ENCODE assay signal across 1 cellular context in the genomic region with DNA sequence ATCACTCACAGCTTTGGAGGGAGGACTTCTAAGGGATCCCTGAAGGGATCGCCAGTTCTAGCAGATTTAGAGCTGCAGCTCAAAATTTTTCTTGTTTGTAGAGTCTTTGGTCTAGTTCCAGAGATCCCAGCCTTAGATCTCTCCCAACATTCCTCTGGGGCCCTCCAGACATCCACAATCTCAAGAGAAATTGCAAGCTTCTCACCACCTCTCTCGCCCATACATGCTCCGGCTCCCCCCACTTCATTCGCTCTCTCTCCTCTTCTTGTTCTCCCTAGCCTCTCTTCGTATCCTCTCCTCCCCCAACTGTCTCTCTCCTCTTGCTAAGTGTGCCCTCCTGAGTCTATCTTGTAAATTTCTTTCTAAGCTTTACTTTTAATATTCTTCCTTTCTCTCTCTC.
TF ChIP-seq lines count a peak whose summit lies in the region.

No MANE protein-coding gene starts in this region.

TF ChIP-seq in K562, 482 proteins besides CTCF, POLR2A, EP300 and RAD21 (continues in another document):
- TF ChIP-seq ZNF655 (CRISPR knock-in tag; IDR thresholded peaks at IDR 0.05) (no peak), PHF20 (IDR thresholded peaks at IDR 0.05; ENCODE audit: partially characterized antibody) (peak; percentile 10), MAZ (CRISPR knock-in tag; conservative IDR thresholded peaks at IDR 0.05 in 1 of 2, IDR thresholded peaks at IDR 0.05 in 1 of 2) (peak in 1 of 2 experiments; percentile 37; a peak in 1 of 4 replicates), STAT5A (IDR thresholded peaks at IDR 0.05; ENCODE audit: borderline replicate concordance, low read length) (no peak), MYC (IDR thresholded peaks at IDR 0.05; ENCODE audit: low read depth, low read length) (0 out of 2 replicates have a peak, but pooled peaks have one; percentile 8), MYC (CRISPR knock-in tag; IDR thresholded peaks at IDR 0.05; ENCODE audit: borderline replicate concordance, low read depth) (no peak), RUNX1 (IDR thresholded peaks at IDR 0.05; ENCODE audit: low read depth) (no peak), YBX1 (IDR thresholded peaks at IDR 0.05) (no peak), ZNF3 (CRISPR knock-in tag; IDR thresholded peaks at IDR 0.05) (no peak), ZNF57 (CRISPR knock-in tag; IDR thresholded peaks at IDR 0.05) (no peak), SAFB2 (IDR thresholded peaks at IDR 0.05; ENCODE audit: borderline replicate concordance, low read depth, low read length, severe bottlenecking) (no peak), ZNF695 (CRISPR knock-in tag; IDR thresholded peaks at IDR 0.05) (no peak), ZNF277 (CRISPR knock-in tag; IDR thresholded peaks at IDR 0.05; ENCODE audit: borderline replicate concordance) (no peak), SMARCA4 (IDR thresholded peaks at IDR 0.05) (0 out of 2 replicates have a peak, but pooled peaks have one; percentile 33), MYBL2 (IDR thresholded peaks at IDR 0.05; ENCODE audit: low read depth) (no peak), MYBL2 (CRISPR knock-in tag; IDR thresholded peaks at IDR 0.05; ENCODE audit: borderline replicate concordance) (no peak), PKNOX1 (IDR thresholded peaks at IDR 0.05) (0 out of 2 replicates have a peak, but pooled peaks have one; percentile 6), ZBTB49 (CRISPR knock-in tag; IDR thresholded peaks at IDR 0.05; ENCODE audit: borderline replicate concordance) (no peak), KLF6 (CRISPR knock-in tag; IDR thresholded peaks at IDR 0.05; ENCODE audit: borderline replicate concordance) (no peak), NBN (IDR thresholded peaks at IDR 0.05; ENCODE audit: low read depth) (0 out of 2 replicates have a peak, but pooled peaks have one; percentile 70), NCOA1 (IDR thresholded peaks at IDR 0.05; ENCODE audit: low read depth) (0 out of 2 replicates have a peak, but pooled peaks have one; percentile 23), MLLT1 (IDR thresholded peaks at IDR 0.05) (peak in 1 of 2 experiments; percentile 52; a peak in 1 of 4 replicates), BRD9 (IDR thresholded peaks at IDR 0.05; ENCODE audit: low read depth, partially characterized antibody) (peak; percentile 52), ZNF324 (CRISPR knock-in tag; IDR thresholded peaks at IDR 0.05) (no peak), CBX3 (IDR thresholded peaks at IDR 0.05; ENCODE audit: borderline replicate concordance in 1 of 2, low read length in 2 of 2) (no peak), CBFA2T2 (conservative IDR thresholded peaks at IDR 0.05) (no peak), DPF2 (IDR thresholded peaks at IDR 0.05) (peak; percentile 49; the same call in 1 of the 2 replicates)
- TF ChIP-seq, protein P1, sequence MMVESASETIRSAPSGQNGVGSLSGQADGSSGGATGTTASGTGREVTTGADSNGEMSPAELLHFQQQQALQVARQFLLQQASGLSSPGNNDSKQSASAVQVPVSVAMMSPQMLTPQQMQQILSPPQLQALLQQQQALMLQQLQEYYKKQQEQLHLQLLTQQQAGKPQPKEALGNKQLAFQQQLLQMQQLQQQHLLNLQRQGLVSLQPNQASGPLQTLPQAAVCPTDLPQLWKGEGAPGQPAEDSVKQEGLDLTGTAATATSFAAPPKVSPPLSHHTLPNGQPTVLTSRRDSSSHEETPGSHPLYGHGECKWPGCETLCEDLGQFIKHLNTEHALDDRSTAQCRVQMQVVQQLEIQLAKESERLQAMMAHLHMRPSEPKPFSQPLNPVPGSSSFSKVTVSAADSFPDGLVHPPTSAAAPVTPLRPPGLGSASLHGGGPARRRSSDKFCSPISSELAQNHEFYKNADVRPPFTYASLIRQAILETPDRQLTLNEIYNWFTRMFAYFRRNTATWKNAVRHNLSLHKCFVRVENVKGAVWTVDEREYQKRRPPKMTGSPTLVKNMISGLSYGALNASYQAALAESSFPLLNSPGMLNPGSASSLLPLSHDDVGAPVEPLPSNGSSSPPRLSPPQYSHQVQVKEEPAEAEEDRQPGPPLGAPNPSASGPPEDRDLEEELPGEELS (CRISPR knock-in tag; IDR thresholded peaks at IDR 0.05; ENCODE audit: borderline replicate concordance), result no peak
- TF ChIP-seq, protein P2, sequence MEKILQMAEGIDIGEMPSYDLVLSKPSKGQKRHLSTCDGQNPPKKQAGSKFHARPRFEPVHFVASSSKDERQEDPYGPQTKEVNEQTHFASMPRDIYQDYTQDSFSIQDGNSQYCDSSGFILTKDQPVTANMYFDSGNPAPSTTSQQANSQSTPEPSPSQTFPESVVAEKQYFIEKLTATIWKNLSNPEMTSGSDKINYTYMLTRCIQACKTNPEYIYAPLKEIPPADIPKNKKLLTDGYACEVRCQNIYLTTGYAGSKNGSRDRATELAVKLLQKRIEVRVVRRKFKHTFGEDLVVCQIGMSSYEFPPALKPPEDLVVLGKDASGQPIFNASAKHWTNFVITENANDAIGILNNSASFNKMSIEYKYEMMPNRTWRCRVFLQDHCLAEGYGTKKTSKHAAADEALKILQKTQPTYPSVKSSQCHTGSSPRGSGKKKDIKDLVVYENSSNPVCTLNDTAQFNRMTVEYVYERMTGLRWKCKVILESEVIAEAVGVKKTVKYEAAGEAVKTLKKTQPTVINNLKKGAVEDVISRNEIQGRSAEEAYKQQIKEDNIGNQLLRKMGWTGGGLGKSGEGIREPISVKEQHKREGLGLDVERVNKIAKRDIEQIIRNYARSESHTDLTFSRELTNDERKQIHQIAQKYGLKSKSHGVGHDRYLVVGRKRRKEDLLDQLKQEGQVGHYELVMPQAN (IDR thresholded peaks at IDR 0.05; ENCODE audit: borderline replicate concordance), result no peak
- TF ChIP-seq, protein P3, sequence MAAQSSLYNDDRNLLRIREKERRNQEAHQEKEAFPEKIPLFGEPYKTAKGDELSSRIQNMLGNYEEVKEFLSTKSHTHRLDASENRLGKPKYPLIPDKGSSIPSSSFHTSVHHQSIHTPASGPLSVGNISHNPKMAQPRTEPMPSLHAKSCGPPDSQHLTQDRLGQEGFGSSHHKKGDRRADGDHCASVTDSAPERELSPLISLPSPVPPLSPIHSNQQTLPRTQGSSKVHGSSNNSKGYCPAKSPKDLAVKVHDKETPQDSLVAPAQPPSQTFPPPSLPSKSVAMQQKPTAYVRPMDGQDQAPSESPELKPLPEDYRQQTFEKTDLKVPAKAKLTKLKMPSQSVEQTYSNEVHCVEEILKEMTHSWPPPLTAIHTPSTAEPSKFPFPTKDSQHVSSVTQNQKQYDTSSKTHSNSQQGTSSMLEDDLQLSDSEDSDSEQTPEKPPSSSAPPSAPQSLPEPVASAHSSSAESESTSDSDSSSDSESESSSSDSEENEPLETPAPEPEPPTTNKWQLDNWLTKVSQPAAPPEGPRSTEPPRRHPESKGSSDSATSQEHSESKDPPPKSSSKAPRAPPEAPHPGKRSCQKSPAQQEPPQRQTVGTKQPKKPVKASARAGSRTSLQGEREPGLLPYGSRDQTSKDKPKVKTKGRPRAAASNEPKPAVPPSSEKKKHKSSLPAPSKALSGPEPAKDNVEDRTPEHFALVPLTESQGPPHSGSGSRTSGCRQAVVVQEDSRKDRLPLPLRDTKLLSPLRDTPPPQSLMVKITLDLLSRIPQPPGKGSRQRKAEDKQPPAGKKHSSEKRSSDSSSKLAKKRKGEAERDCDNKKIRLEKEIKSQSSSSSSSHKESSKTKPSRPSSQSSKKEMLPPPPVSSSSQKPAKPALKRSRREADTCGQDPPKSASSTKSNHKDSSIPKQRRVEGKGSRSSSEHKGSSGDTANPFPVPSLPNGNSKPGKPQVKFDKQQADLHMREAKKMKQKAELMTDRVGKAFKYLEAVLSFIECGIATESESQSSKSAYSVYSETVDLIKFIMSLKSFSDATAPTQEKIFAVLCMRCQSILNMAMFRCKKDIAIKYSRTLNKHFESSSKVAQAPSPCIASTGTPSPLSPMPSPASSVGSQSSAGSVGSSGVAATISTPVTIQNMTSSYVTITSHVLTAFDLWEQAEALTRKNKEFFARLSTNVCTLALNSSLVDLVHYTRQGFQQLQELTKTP (IDR thresholded peaks at IDR 0.05; ENCODE audit: low read depth in 1 of 2, partially characterized antibody in 2 of 2), result peak; percentile 15 to 50
- TF ChIP-seq, protein P4, sequence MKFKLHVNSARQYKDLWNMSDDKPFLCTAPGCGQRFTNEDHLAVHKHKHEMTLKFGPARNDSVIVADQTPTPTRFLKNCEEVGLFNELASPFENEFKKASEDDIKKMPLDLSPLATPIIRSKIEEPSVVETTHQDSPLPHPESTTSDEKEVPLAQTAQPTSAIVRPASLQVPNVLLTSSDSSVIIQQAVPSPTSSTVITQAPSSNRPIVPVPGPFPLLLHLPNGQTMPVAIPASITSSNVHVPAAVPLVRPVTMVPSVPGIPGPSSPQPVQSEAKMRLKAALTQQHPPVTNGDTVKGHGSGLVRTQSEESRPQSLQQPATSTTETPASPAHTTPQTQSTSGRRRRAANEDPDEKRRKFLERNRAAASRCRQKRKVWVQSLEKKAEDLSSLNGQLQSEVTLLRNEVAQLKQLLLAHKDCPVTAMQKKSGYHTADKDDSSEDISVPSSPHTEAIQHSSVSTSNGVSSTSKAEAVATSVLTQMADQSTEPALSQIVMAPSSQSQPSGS (CRISPR knock-in tag; IDR thresholded peaks at IDR 0.05), result no peak
